In the genomic region with DNA sequence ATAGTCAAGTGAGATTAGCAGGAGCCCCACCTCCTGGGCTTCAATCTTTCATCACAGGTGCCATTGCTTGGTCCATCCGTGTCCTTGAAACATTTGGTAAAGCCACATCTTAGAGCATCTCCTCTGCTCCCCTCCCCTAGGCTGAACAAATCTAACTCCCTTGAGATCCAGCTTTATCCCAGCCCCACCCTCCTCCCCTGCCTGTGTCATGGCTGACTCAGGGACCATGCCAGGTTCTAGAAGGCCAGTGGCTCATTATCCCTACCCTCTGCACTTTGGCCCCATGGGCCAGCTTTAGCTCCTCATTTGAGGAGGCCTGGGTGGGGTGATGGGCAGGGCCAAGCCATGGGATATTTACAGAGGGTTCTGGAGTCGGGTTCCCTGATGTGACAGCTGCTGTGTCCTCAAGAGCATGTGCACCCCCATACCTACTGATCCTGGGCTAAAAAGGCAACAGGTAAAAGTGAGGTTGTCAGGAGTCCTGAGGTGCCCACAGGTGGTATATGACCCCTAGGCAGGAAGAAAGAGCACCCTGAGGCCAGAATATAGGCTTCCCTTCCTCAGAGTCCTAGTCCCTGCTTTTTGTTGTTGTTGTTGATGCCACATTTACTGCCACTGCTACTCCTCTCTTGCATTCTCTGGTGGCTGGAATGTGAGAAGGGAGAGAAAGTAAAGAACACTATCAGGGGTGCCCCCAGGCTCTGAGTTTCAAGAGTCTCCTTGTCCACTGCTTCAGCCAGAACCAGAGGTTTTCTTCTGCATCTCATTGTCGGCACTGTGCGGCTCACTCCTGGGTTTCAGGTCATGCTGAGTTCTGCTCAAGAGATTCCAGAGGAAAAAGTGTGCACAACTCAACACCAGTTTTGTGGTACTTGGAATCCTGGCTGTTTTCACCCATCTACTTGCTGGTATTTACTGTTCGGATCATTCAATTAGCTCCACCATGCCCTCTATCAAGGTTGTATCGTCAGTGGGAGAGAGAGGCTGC, we compare ENCODE assay signal across 18 cellular contexts.
A peak's percentile ranks its signal among the peaks of the same experiment; 100 is the strongest.
DNase-seq lines count a peak whose midpoint lies in the region; ATAC-seq, FAIRE-seq and TF ChIP-seq lines count a peak whose summit lies in the region.
"Had no signal": no experiment of that assay in that cellular context is flagged by ENCODE, and none has a peak within 500 bp of the region (broad histone marks: within the 10 kb centered on the region; RNA-seq: fewer than 3 reads in every experiment).

No MANE protein-coding gene starts in this region.

- CTCF ChIA-PET in HEK293T (lab: Yijun Ruan, JAX), result no interaction called here
- CTCF ChIA-PET in OCI-LY7 (lab: Charles Lee; ENCODE audit: unreplicated experiment), result no interaction called here

- H3K79me2 ChIP-seq in DND-41 (ENCODE audit: insufficient read depth, low read length), result no peaks in the 10 kb centered on the region
- H3K79me2 ChIP-seq in OCI-LY7 (ENCODE audit: insufficient read depth, low read depth, low read length), result no peaks in the 10 kb centered on the region

- no peaks in the 10 kb centered on the region for H3K4me1 ChIP-seq in DND-41 (ENCODE audit: insufficient read depth, low read length)
- H3K4me1 ChIP-seq in pancreas, result no peaks in the 10 kb centered on the region
- no peaks in the 10 kb centered on the region for H3K4me1 ChIP-seq in OCI-LY7 (ENCODE audit: insufficient read depth, low read length, poor library complexity, severe bottlenecking)
- H3K4me1 ChIP-seq: A549, BE2C had no signal

- H2AFZ ChIP-seq in DND-41 (ENCODE audit: low read depth, low read length), result no peak overlapping the region
- no peak overlapping the region for H2AFZ ChIP-seq in OCI-LY7 (ENCODE audit: low read length)
- H2AFZ ChIP-seq: PC-9 had no signal

- H3K9me2 ChIP-seq in OCI-LY7 (ENCODE audit: insufficient read depth, low read length), result no peaks in the 10 kb centered on the region
- H3K9me2 ChIP-seq: SK-N-SH had no signal

- DNase-seq in DND-41, result peak; percentile 1
- DNase-seq in HEK293T (ENCODE audit: extremely low spot score), result peak; percentile 0
- peak; percentile 7 for DNase-seq in iPS-NIHi7 (ENCODE audit: extremely low spot score)
- peak; percentile 3 for DNase-seq in stimulated activated CD8-positive, alpha-beta memory T cell treated with anti-CD3 and anti-CD28 coated beads, Interleukin-4, amount 100 ng/mL, for 48 hours
- DNase-seq in putamen (ENCODE audit: low spot score), result no peak
- DNase-seq in pancreas, result no peak
- DNase-seq in OCI-LY7 (ENCODE audit: low spot score), result no peak
- DNase-seq: BE2C, MG63, NCI-H1694 treated with DMSO at 0.1 percent for 48 hours, NCI-H446 treated with DMSO at 0.1 percent for 48 hours, PC-9, RPMI8226, SHP77 treated with DMSO at 0.1 percent for 48 hours, SK-N-SH had no signal

- WGBS in pancreas, 2 donors, result 93 to 96% methylated on average over 6 of the region's 6 CpGs

- no TSS peak for BruUV-seq in OCI-LY7 (replicated peaks; lab: Mats Ljungman, UMichigan)

- H3K36me3 ChIP-seq in DND-41 (ENCODE audit: insufficient read depth, low read length), result no peaks in the 10 kb centered on the region
- H3K36me3 ChIP-seq in pancreas, result no peaks in the 10 kb centered on the region
- no peaks in the 10 kb centered on the region for H3K36me3 ChIP-seq in OCI-LY7 (ENCODE audit: insufficient read depth, low read length)
- H3K36me3 ChIP-seq: BE2C, MG63 had no signal

- H3K9me3 ChIP-seq in DND-41 (ENCODE audit: insufficient read depth, low read length, severe bottlenecking) (no peaks in the 10 kb centered on the region), pancreas (no peaks in the 10 kb centered on the region), OCI-LY7 (ENCODE audit: low read length) (no peaks in the 10 kb centered on the region)
- H3K9me3 ChIP-seq: A549, BE2C, MG63, SK-N-SH had no signal

- H3K27ac ChIP-seq in DND-41 (ENCODE audit: low read length) (no peak overlapping the region), pancreas (no peak overlapping the region), OCI-LY7 (ENCODE audit: low read depth, low read length, poor library complexity, severe bottlenecking) (no peak overlapping the region)
- H3K27ac ChIP-seq: A549, PC-9 had no signal

- POLR2A ChIA-PET in HEK293T (lab: Yijun Ruan, JAX) (no interaction called here), OCI-LY7 (lab: Charles Lee) (interaction anchor here (1.7 kb wide), 1 partner anchor 26 kb away, joined by 6 read pairs; no protein-coding TSS in a partner anchor)

- TF ChIP-seq CTCF in DND-41 (IDR thresholded peaks at IDR 0.05; ENCODE audit: borderline replicate concordance, extremely low read depth, low read length, poor library complexity, severe bottlenecking), result no peak
- TF ChIP-seq CTCF in pancreas (IDR thresholded peaks at IDR 0.05), result no peak
- no peak for TF ChIP-seq CTCF in OCI-LY7 (conservative IDR thresholded peaks at IDR 0.05; ENCODE audit: low read length)

- FAIRE-seq in pancreas (lab: Jason Lieb, UNC), result no peak
- FAIRE-seq: A549, K562 had no signal

- no peak overlapping the region for H3K4me3 ChIP-seq in DND-41 (ENCODE audit: low read depth in 1 of 2, low read length in 2 of 2)
- H3K4me3 ChIP-seq in pancreas, result no peak overlapping the region
- no peak overlapping the region for H3K4me3 ChIP-seq in OCI-LY7 (ENCODE audit: low read depth, low read length, poor library complexity, severe bottlenecking)
- H3K4me3 ChIP-seq: A549, K562, MG63, PC-9 had no signal

- H3K27me3 ChIP-seq in DND-41 (ENCODE audit: insufficient read depth, low read length, poor library complexity) (no peaks in the 10 kb centered on the region), pancreas (no peaks in the 10 kb centered on the region)
- H3K27me3 ChIP-seq: BE2C, MG63 had no signal

- H3K4me2 ChIP-seq in DND-41 (ENCODE audit: insufficient read depth, low read length) (no peak overlapping the region), OCI-LY7 (ENCODE audit: low read length) (no peak overlapping the region)
- H3K4me2 ChIP-seq: A549, PC-9, SK-N-SH had no signal

- ATAC-seq in DND-41 (ENCODE audit: insufficient read depth, low read depth) (no peak), pancreas (no peak), GM21825 (IDR thresholded peaks at IDR 0.05; ENCODE audit: unreplicated experiment) (no peak)
- ATAC-seq: A549, K562 had no signal

- H3K9ac ChIP-seq in DND-41 (ENCODE audit: low read depth, low read length), result no peak overlapping the region
- H3K9ac ChIP-seq: SK-N-SH had no signal

- H4K20me1 ChIP-seq in DND-41 (ENCODE audit: insufficient read depth, low read length) (no peaks in the 10 kb centered on the region), OCI-LY7 (ENCODE audit: insufficient read depth, low read length) (no peaks in the 10 kb centered on the region)

- intact Hi-C loops in pancreas (cut with DNase I), result no loop called here
- intact Hi-C loops in OCI-LY7 (cut with micrococcal nuclease; ENCODE audit: unreplicated experiment), result no loop called here

TF ChIP-seq in HEK293T, 16 proteins besides CTCF, POLR2A, EP300 and RAD21:
- no peak for TF ChIP-seq FOXM1 (IDR thresholded peaks at IDR 0.05; ENCODE audit: borderline replicate concordance)
- TF ChIP-seq ARNT (IDR thresholded peaks at IDR 0.05), result no peak
- no peak for TF ChIP-seq LEF1 (IDR thresholded peaks at IDR 0.05; ENCODE audit: borderline replicate concordance)
- no peak for TF ChIP-seq BHLHE40 (IDR thresholded peaks at IDR 0.05; ENCODE audit: borderline replicate concordance)
- TF ChIP-seq TARDBP (IDR thresholded peaks at IDR 0.05), result no peak

Comparison
In these comparisons a context has a peak if more than half of its experiments do, and no peak if none do; other contexts are left out.
1. DNase-seq: peak in DND-41 (single experiment), HEK293T (single experiment), iPS-NIHi7 (single experiment) and stimulated activated CD8-positive, alpha-beta memory T cell treated with anti-CD3 and anti-CD28 coated beads, Interleukin-4, amount 100 ng/mL, for 48 hours (single experiment); none in putamen (single experiment), pancreas (0 of 6) and OCI-LY7 (single experiment).